8 cellular contexts compared by ENCODE assay signal in the genomic region with DNA sequence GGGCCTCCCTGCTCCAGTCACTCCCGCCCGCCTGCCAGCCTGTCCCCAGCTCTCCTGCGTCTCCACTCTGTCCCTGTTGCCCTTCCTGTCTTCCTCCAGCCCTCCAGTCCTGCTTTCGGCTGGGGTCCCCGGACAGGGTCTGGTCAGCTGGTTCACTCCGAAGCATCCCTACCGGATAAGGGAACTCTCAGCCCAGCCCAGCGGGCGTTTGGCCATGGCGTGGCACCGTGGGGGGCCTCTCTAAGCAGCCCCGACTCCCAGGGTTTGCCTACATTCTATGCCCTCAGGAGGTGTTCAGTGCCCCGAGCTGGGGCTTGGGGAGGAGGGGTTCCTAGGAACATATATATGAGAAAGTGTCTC.
A peak's percentile ranks its signal among the peaks of the same experiment; 100 is the strongest.
DNase-seq lines count a peak whose midpoint lies in the region; ATAC-seq and TF ChIP-seq lines count a peak whose summit lies in the region.

No MANE protein-coding gene starts in this region.

- TF ChIP-seq POLR2A in breast epithelium (IDR thresholded peaks at IDR 0.05) (no peak), right lobe of liver (IDR thresholded peaks at IDR 0.05) (no peak)

- ATAC-seq in right lobe of liver = peak in 1 of 4 donors; percentile 1
- no peak for ATAC-seq in GM19324 (IDR thresholded peaks at IDR 0.05; ENCODE audit: low FRiP score, unreplicated experiment)

- H3K4me1 ChIP-seq in breast epithelium (peaks cover 0 to 5% of the 10 kb centered on the region in 2 donors), right lobe of liver (peaks cover 0 to 34% (median 16%) of the 10 kb centered on the region in 4 donors), stomach smooth muscle (ENCODE audit: control insufficient read depth, insufficient read depth, low read length) (peaks cover 24% of the 10 kb centered on the region)

- intact Hi-C loops in breast epithelium (cut with DNase I; ENCODE audit: low total_unique reads) = loop anchor here (5.0 kb wide), 1 partner anchor 252 kb away; the partner anchor contains the start of gene ZFP36L2
- intact Hi-C loops in right lobe of liver (cut with DNase I) = loop anchor here (10.0 kb wide), 3 partner anchors 159 to 259 kb away; partner anchors contain the start of gene ZFP36L2 (in 1 of the 2)

- H3K4me3 ChIP-seq in HFF-Myc (replicated peaks; ENCODE audit: low read depth, low read length) = 0 out of 2 replicates have a peak overlapping the region, but pooled peaks have one; percentile 4
- peak overlapping the region; percentile 33 to 64 (median 40) for H3K4me3 ChIP-seq in breast epithelium
- peak overlapping the region; percentile 24 to 47 (median 33) for H3K4me3 ChIP-seq in right lobe of liver
- peak overlapping the region; percentile 68 to 69 for H3K4me3 ChIP-seq in stomach smooth muscle (ENCODE audit: low read length in 2 of 2)

- DNase-seq in HFF-Myc (ENCODE audit: extremely low read depth, low read depth) (no peak), breast epithelium (ENCODE audit: low spot score in 2 of 2) (no peak), right lobe of liver (peak in 1 of 3 donors; percentile 53), DMS79 (lab: John Stamatoyannopoulos, UW) (no peak), NCI-H2081 treated with DMSO at 0.1 percent for 48 hours (lab: John Stamatoyannopoulos, UW) (no peak)
- DNase-seq in stimulated activated naive CD4-positive, alpha-beta T cell treated with Interleukin-2 at 50 U/mL for 16 hours (lab: John Stamatoyannopoulos, UW) = no peak

- 13% methylated on average over 3 of the region's 13 CpGs for WGBS in right lobe of liver (ENCODE audit: insufficient coverage, low coverage, low lambda C conversion rate, missing lambda C conversion rate)

- H3K9me3 ChIP-seq in breast epithelium (no peaks in the 10 kb centered on the region), right lobe of liver (no peaks in the 10 kb centered on the region), stomach smooth muscle (ENCODE audit: control insufficient read depth in 2 of 2, low read length in 2 of 2) (no peaks in the 10 kb centered on the region)

- H3K27me3 ChIP-seq in breast epithelium = no peaks in the 10 kb centered on the region
- no peaks in the 10 kb centered on the region for H3K27me3 ChIP-seq in right lobe of liver
- H3K27me3 ChIP-seq in stomach smooth muscle (ENCODE audit: control insufficient read depth in 1 of 2, insufficient read depth in 2 of 2, low read length in 2 of 2) = no peaks in the 10 kb centered on the region

- peak overlapping the region; percentile 29 to 67 for H3K9ac ChIP-seq in stomach smooth muscle (ENCODE audit: low read length in 2 of 2)

- peak overlapping the region; percentile 71 to 83 for H3K27ac ChIP-seq in breast epithelium
- H3K27ac ChIP-seq in right lobe of liver = peak overlapping the region in 2 of 3 donors; percentile 65 to 67
- H3K27ac ChIP-seq in stomach smooth muscle (ENCODE audit: low read length) = peak overlapping the region; percentile 41

- H3K36me3 ChIP-seq in breast epithelium (no peaks in the 10 kb centered on the region), right lobe of liver (no peaks in the 10 kb centered on the region), stomach smooth muscle (ENCODE audit: control insufficient read depth in 2 of 2, insufficient read depth in 2 of 2, low read length in 2 of 2) (no peaks in the 10 kb centered on the region)

- no peak for TF ChIP-seq CTCF in HFF-Myc (IDR thresholded peaks at IDR 0.05; ENCODE audit: low read depth, low read length, missing control alignments)
- TF ChIP-seq CTCF in breast epithelium (IDR thresholded peaks at IDR 0.05) = no peak
- TF ChIP-seq CTCF in right lobe of liver (IDR thresholded peaks at IDR 0.05) = no peak

Comparison
In these comparisons a context has a peak if more than half of its experiments do, and no peak if none do; other contexts are left out.
1. H3K4me3 ChIP-seq: peak in every context shown above with its lines; median percentile 68 in stomach smooth muscle; 40 in breast epithelium; 33 in right lobe of liver; 4 in HFF-Myc.